16 cellular contexts compared by ENCODE assay signal in the genomic region with DNA sequence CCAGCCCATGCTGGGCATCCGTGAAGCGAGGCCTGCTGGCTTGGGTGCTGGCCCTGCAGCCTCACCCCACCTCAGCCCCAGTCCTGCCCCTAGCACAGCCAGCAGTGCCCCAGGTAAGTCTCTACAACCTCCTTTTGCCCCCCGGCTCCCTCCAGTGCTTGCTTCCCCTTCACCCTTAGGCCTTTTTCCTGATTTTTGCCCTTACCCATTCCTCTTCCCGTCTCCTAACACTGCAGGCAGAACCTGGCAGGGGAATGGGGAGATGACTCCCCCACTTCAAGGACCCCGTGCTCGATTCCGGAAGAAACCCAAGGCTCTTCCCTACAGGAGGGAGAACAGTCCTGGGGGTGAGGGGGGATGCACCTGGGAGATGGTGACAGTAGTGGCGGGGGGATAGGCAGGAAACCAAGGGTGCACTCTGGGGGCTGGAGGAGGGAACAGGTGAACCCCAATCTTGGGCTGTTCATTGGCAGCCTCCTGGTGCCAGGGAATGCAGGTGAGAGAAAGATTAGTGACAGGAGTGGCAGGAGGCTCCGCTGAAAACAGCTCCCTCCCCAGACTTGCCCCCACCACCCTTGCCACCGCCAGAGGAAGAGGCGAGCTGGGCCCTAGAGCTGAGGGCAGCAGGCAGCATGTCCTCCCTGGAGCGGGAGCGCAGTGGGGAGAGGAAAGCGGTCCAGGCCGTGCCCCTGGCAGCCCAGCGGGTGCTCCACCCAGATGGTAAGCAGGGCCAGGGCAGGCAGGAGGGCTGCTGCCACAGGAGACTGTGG. TPM values are rescaled to one million over a fixed set of nuclear protein-coding genes. Genes with fewer than 3 reads are reported as not detected.
DNase-seq lines count a peak whose midpoint lies in the region; ATAC-seq and TF ChIP-seq lines count a peak whose summit lies in the region.
"Had no signal": no experiment of that assay in that cellular context is flagged by ENCODE, and none has a peak within 500 bp of the region (broad histone marks: within the 10 kb centered on the region; RNA-seq: fewer than 3 reads in every experiment).

No MANE protein-coding gene starts in this region.

- H3K4me3 ChIP-seq in BLaER1 (no peak overlapping the region), H7 (ENCODE audit: insufficient read depth, low read depth, low read length) (no peak overlapping the region), spleen (no peak overlapping the region), foreskin fibroblast (ENCODE audit: low read depth in 1 of 2, low read length in 2 of 2) (no peak overlapping the region)

- peak overlapping the region; percentile 88 for H3K4me2 ChIP-seq in BLaER1

- TF ChIP-seq CTCF in spleen (IDR thresholded peaks at IDR 0.05 in 8 of 11, conservative IDR thresholded peaks at IDR 0.05 in 3 of 11) (no peak), foreskin fibroblast (IDR thresholded peaks at IDR 0.05; ENCODE audit: low read depth, low read length) (no peak)

- no peaks in the 10 kb centered on the region for H3K27me3 ChIP-seq in BLaER1
- peaks cover 22% of the 10 kb centered on the region for H3K27me3 ChIP-seq in H7 (ENCODE audit: control insufficient read depth, insufficient read depth, low read length)
- peaks cover 0 to 50% (median 3%) of the 10 kb centered on the region in 7 donors for H3K27me3 ChIP-seq in spleen (replicated peaks in 1 of 7)

- TF ChIP-seq POLR2A in spleen (IDR thresholded peaks at IDR 0.05) = no peak

- H3K27ac ChIP-seq in BLaER1 = no peak overlapping the region
- H3K27ac ChIP-seq in spleen = peak overlapping the region in 7 of 8 donors; percentile 5 to 89 (median 34)

- H4K20me1 ChIP-seq in BLaER1 = no peaks in the 10 kb centered on the region

- no peak for ATAC-seq in HG03439 (IDR thresholded peaks at IDR 0.05; ENCODE audit: unreplicated experiment)

- H3K9ac ChIP-seq in BLaER1 = no peak overlapping the region

- intact Hi-C loops in spleen (cut with DNase I; ENCODE audit: low total_unique reads) = no loop called here

- H3K4me1 ChIP-seq in BLaER1 (peaks cover 71% of the 10 kb centered on the region), spleen (peaks cover 20 to 81% (median 56%) of the 10 kb centered on the region in 6 donors)

- DNase-seq in H7 (peak; percentile 27), islet precursor cell (peak; percentile 38), spleen (peak; percentile 82), foreskin fibroblast (no peak), NCI-H1105 (lab: John Stamatoyannopoulos, UW) (no peak)
- DNase-seq: CD4-positive, CD25-positive, alpha-beta regulatory T cell; DMS53; Kasumi-1; NCI-H1417; NCI-H187 treated with DMSO at 0.1 percent for 48 hours; NCI-H446 treated with DMSO at 0.1 percent for 48 hours; NCI-H748 treated with DMSO at 0.1 percent for 48 hours had no signal

- H3K36me3 ChIP-seq in BLaER1 (no peaks in the 10 kb centered on the region), H7 (replicated peaks; ENCODE audit: control insufficient read depth, insufficient read depth, low read length) (no peaks in the 10 kb centered on the region), spleen (peaks cover 0 to 8% (median 0%) of the 10 kb centered on the region in 6 donors)

- WGBS in spleen, 5 donors = 67 to 76% (median 71%) methylated on average over 16 of the region's 16 CpGs

- H3K9me3 ChIP-seq in BLaER1 (no peaks in the 10 kb centered on the region), spleen (no peaks in the 10 kb centered on the region)

RNA-seq across cellular contexts. Expression of gene ROBO3, which starts 14.2 kb away (rescaled TPM):
- 26.1 and 31.0 TPM in 2 replicates for total RNA-seq in H7 (2014; rRNA removed; shearing (Covaris generic))
- 10 to 100 TPM; 13.2 to 35.0 (median 25.0) TPM for total RNA-seq in spleen
- polyA plus RNA-seq in spleen = 10 to 100 TPM; 15.5 to 43.2 (median 25.9) TPM
- polyA plus RNA-seq: IgD-negative memory B cell had no signal

RNA-seq across cellular contexts. Expression of gene ROBO4, which starts 18.3 kb away (rescaled TPM):
- not detected in 2 replicates for total RNA-seq in H7 (2014; rRNA removed; shearing (Covaris generic))
- total RNA-seq in spleen = 100 to 1,000 TPM in 6 of 7 donors, 10 to 100 TPM in 1; 96.9 to 246 (median 147) TPM
- 10 to 100 TPM in 2 of 3 donors, 1 to 10 TPM in 1; 6.7 to 53.2 (median 24.9) TPM for polyA plus RNA-seq in spleen
- polyA plus RNA-seq: IgD-negative memory B cell had no signal

RNA-seq across cellular contexts. Expression of gene HEPN1, which starts 39.6 kb away (rescaled TPM):
- not detected in 2 replicates for total RNA-seq in H7 (2014; rRNA removed; shearing (Covaris generic))
- under 1 TPM in 1 of 7 donors, not detected in 6; 0.25 TPM for total RNA-seq in spleen
- not detected for polyA plus RNA-seq in spleen
- total RNA-seq: CD4-positive, CD25-positive, alpha-beta regulatory T cell; H4 had no signal
- polyA plus RNA-seq: CD4-positive, CD25-positive, alpha-beta regulatory T cell; IgD-negative memory B cell had no signal

RNA-seq across cellular contexts. Expression of gene HEPACAM, which starts 56.4 kb away (rescaled TPM):
- not detected in 2 replicates for total RNA-seq in H7 (2014; rRNA removed; shearing (Covaris generic))
- 1 to 10 TPM in 1 of 7 donors, not detected in 6; 2.7 TPM for total RNA-seq in spleen
- under 1 TPM; 0.04 to 0.38 (median 0.22) TPM for polyA plus RNA-seq in spleen
- total RNA-seq: CD4-positive, CD25-positive, alpha-beta regulatory T cell; H4 had no signal
- polyA plus RNA-seq: CD4-positive, CD25-positive, alpha-beta regulatory T cell; IgD-negative memory B cell had no signal

Comparison
In these comparisons a context has a peak if more than half of its experiments do, and no peak if none do; other contexts are left out.
1. DNase-seq: peak in H7 (single experiment), islet precursor cell (single experiment) and spleen (single experiment); none in foreskin fibroblast (0 of 2) and NCI-H1105 (single experiment).
2. RNA of gene ROBO4, which starts 18.3 kb away (total RNA-seq): 96.9 to 246 TPM in spleen; not detected in H7; every median in the first group is over 10 times any median in the second.